In the genomic region with DNA sequence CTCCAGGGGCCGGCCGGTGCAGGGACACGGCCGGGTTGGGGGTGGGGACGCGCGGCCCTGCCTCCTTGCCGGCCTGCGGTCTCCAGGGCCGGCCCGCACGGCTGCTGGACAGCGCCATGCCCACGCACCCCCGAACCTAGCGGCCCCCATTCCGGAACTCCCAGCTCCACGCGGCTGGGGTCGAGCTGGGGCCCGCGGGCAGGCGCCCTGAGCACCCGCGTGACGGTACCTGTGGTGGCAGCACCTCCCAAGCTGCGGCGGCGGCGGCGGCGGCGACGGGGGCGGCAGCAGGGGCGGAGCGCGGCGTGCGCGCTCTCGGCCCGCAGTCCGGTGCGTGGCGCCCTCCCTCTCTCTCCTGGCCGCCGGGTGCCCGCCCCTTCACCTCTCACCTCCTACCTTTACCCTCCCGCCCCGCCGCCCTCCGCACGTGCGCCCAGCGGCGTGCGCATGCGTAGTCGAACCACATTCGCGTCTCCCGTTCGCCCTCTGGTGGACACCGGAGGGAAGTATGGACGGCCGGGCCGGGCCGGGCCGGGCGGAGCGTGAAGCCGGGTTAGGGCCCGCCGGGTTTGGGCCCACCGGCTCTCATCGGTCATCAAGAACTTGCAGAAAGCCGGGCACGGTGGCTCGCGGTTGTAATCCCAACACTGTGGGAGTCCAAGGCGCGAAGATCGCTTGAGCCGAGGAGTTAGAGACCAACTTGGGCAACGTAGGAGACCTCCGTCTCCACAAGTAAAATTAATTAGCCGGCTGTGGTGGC, we compare ENCODE assay signal across 8 cellular contexts.
A peak's percentile ranks its signal among the peaks of the same experiment; 100 is the strongest.
DNase-seq lines count a peak whose midpoint lies in the region; ATAC-seq and TF ChIP-seq lines count a peak whose summit lies in the region.

A gene (minus strand): TSS at position 372 of the 760 bp plus-strand sequence. CDS start 32,948 bp downstream, outside the sequence.

- TF ChIP-seq CTCF in retinal pigment epithelial cell (conservative IDR thresholded peaks at IDR 0.05; ENCODE audit: low read depth, low read length) = peak; percentile 77

- H3K4me3 ChIP-seq in retinal pigment epithelial cell (ENCODE audit: low read length) = peak within 1 kb of the TSS; percentile 87

- peak; percentile 94 for ATAC-seq in HG02970 (IDR thresholded peaks at IDR 0.05; ENCODE audit: low FRiP score, unreplicated experiment)

- DNase-seq in NCI-H187 (lab: John Stamatoyannopoulos, UW) (peak; percentile 29 to 65), NCI-H187 treated with DMSO at 0.1 percent for 48 hours (lab: John Stamatoyannopoulos, UW) (no peak), NCI-H2029 treated with DMSO at 0.1 percent for 48 hours (lab: John Stamatoyannopoulos, UW) (peak; percentile 72), T1000 (lab: John Stamatoyannopoulos, UW) (peak; percentile 91), astrocyte of the hippocampus (ENCODE audit: low read depth, low spot score) (peak; percentile 89), hippocampal formation (lab: John Stamatoyannopoulos, UW) (peak; percentile 69 to 92), retinal pigment epithelial cell (ENCODE audit: low read depth) (peak; percentile 22)
